24 cellular contexts compared by ENCODE assay signal in genomic region chr20:59333260-59333845, GRCh38. TPM values are rescaled to one million over a fixed set of nuclear protein-coding genes. Genes with fewer than 3 reads are reported as not detected.
DNase-seq lines count a peak whose midpoint lies in the region; ATAC-seq, FAIRE-seq and TF ChIP-seq lines count a peak whose summit lies in the region.
"Had no signal": no experiment of that assay in that cellular context is flagged by ENCODE, and none has a peak within 500 bp of the region (broad histone marks: within the 10 kb centered on the region; RNA-seq: fewer than 3 reads in every experiment).

No MANE protein-coding gene starts in this region.

- intact Hi-C loops in left colon (cut with DNase I, micrococcal nuclease) (no loop called here), transverse colon (cut with DNase I; ENCODE audit: low total_unique reads) (no loop called here)

- no peak overlapping the region for H3K4me3 ChIP-seq in BE2C (ENCODE audit: low read depth, low read length)
- no peak overlapping the region for H3K4me3 ChIP-seq in transverse colon
- H3K4me3 ChIP-seq: GM23248 had no signal

- H3K9me3 Mint-ChIP-seq in neural crest cell (no peaks in the 10 kb centered on the region), mesothelial cell of epicardium (no peaks in the 10 kb centered on the region)
- H3K9me3 Mint-ChIP-seq: CD4-positive, alpha-beta memory T cell had no signal

- H3K4me1 ChIP-seq in BE2C (no peaks in the 10 kb centered on the region; the same call in 1 of the 2 replicates), transverse colon (peaks cover 0 to 37% (median 18%) of the 10 kb centered on the region in 4 donors)

- peak overlapping the region; percentile 69 to 79 (median 73) for H3K27ac ChIP-seq in transverse colon
- H3K27ac ChIP-seq: 22Rv1, GM23248 had no signal

- ATAC-seq in left colon: peak; percentile 92

- no peak for FAIRE-seq in GM19239 (lab: Jason Lieb, UNC)
- FAIRE-seq: A204.1, G401.6, GM12892, H1 had no signal

- no peak for TF ChIP-seq EP300 in transverse colon (IDR thresholded peaks at IDR 0.05; ENCODE audit: low read depth)

- H3K9me3 ChIP-seq in BE2C: no peaks in the 10 kb centered on the region
- H3K9me3 ChIP-seq in transverse colon: no peaks in the 10 kb centered on the region

- in situ Hi-C loops in transverse colon (cut with MboI; ENCODE audit: low pct_ligation_motif_present in 1 of 4, low pct_unique_long_range_greater_than_20kb in 1 of 4, low sequenced_read_pairs in 3 of 4): no loop called here

- no peak for TF ChIP-seq CTCF in BE2C (IDR thresholded peaks at IDR 0.05; ENCODE audit: low read depth, low read length)
- no peak for TF ChIP-seq CTCF in neural crest cell (conservative IDR thresholded peaks at IDR 0.05)
- no peak for TF ChIP-seq CTCF in transverse colon (IDR thresholded peaks at IDR 0.05)
- no peak for TF ChIP-seq CTCF in mesothelial cell of epicardium (IDR thresholded peaks at IDR 0.05; ENCODE audit: unreplicated experiment)

- H3K27ac Mint-ChIP-seq in neural crest cell (ENCODE audit: unreplicated experiment) (peak overlapping the region; percentile 27), mesothelial cell of epicardium (no peak overlapping the region)
- H3K27ac Mint-ChIP-seq: CD4-positive, alpha-beta memory T cell had no signal

- H3K27me3 Mint-ChIP-seq in neural crest cell (ENCODE audit: low read depth): peaks cover 5% of the 10 kb centered on the region
- peaks cover 25% of the 10 kb centered on the region for H3K27me3 Mint-ChIP-seq in mesothelial cell of epicardium (ENCODE audit: low read depth)

- H3K4me1 Mint-ChIP-seq in neural crest cell: no peaks in the 10 kb centered on the region
- H3K4me1 Mint-ChIP-seq in mesothelial cell of epicardium: peaks cover 17% of the 10 kb centered on the region
- H3K4me1 Mint-ChIP-seq: CD4-positive, alpha-beta memory T cell had no signal

- no peaks in the 10 kb centered on the region for H3K27me3 ChIP-seq in BE2C
- H3K27me3 ChIP-seq in transverse colon: peaks cover 10% of the 10 kb centered on the region

- WGBS in transverse colon (ENCODE audit: low coverage in 1 of 2), 2 donors: 29 to 44% methylated on average over 3 to 6 of the region's 6 CpGs

- H3K36me3 ChIP-seq in BE2C (no peaks in the 10 kb centered on the region), transverse colon (no peaks in the 10 kb centered on the region)

- peak; percentile 26 for DNase-seq in BE2C
- peak; percentile 41 to 53 for DNase-seq in left colon
- DNase-seq in neural crest cell (ENCODE audit: low read depth, low spot score): no peak
- peak; percentile 39 for DNase-seq in transverse colon
- no peak for DNase-seq in mesothelial cell of epicardium (ENCODE audit: low spot score in 2 of 2, unreplicated experiment in 2 of 2)
- no peak for DNase-seq in AML-193 (lab: John Stamatoyannopoulos, UW)
- no peak for DNase-seq in GM19239 (ENCODE audit: insufficient read length, low spot score)
- no peak for DNase-seq in activated CD4-positive, CD25-positive, alpha-beta regulatory T cell (lab: John Stamatoyannopoulos, UW)
- DNase-seq: C1 segment of cervical spinal cord; Calu3; CD4-positive, alpha-beta memory T cell; COR-L47; DMS53; DND-41; GM23248; H7; HCEC 1CT had no signal

- H3K4me3 Mint-ChIP-seq in neural crest cell (no peak overlapping the region), mesothelial cell of epicardium (no peak overlapping the region)
- H3K4me3 Mint-ChIP-seq: CD4-positive, alpha-beta memory T cell had no signal

- TF ChIP-seq POLR2A in transverse colon (IDR thresholded peaks at IDR 0.05): no peak

- H3K36me3 Mint-ChIP-seq in neural crest cell (ENCODE audit: low read depth): no peaks in the 10 kb centered on the region
- H3K36me3 Mint-ChIP-seq in mesothelial cell of epicardium: no peaks in the 10 kb centered on the region
- H3K36me3 Mint-ChIP-seq: CD4-positive, alpha-beta memory T cell had no signal

RNA-seq across cellular contexts. Expression of gene EDN3, which starts 32.9 kb away (rescaled TPM):
- polyA plus RNA-seq in BE2C (2012; ENCODE audit: insufficient read depth, insufficient read length, low read depth): not detected
- 10 to 100 TPM; 60.6 to 63.1 TPM for total RNA-seq in left colon
- total RNA-seq in neural crest cell: 0.20 and 0.28 TPM in 2 replicates
- total RNA-seq in transverse colon: 100 to 1,000 TPM in 1 of 4 donors, 10 to 100 TPM in 3; 13.1 to 127 (median 76.8) TPM
- total RNA-seq in mesothelial cell of epicardium: 17.4 to 19.0 TPM (median 17.6 TPM) in 3 replicates
- total RNA-seq: Calu3, GM23248, H7 had no signal
- polyA plus RNA-seq: AG04450, BJ, GM23248 had no signal

Comparison
In these comparisons a context has a peak if more than half of its experiments do, and no peak if none do; other contexts are left out.
1. DNase-seq: peak in BE2C (single experiment), left colon (2 of 2) and transverse colon (single experiment); none in neural crest cell (single experiment), mesothelial cell of epicardium (0 of 2), AML-193 (0 of 2), GM19239 (single experiment) and activated CD4-positive, CD25-positive, alpha-beta regulatory T cell (0 of 4).
2. RNA of gene EDN3, which starts 32.9 kb away (total RNA-seq): 13.1 to 127 TPM in transverse colon, 60.6 to 63.1 TPM in left colon and 17.4 to 19.0 TPM in mesothelial cell of epicardium; 0.20 to 0.28 TPM in neural crest cell; every median in the first group is over 10 times any median in the second.